12 cellular contexts compared by ENCODE assay signal in genomic region chr19:676007-676342, GRCh38. TPM values are rescaled to one million over a fixed set of nuclear protein-coding genes. Genes with fewer than 3 reads are reported as not detected.
DNase-seq lines count a peak whose midpoint lies in the region; ATAC-seq, FAIRE-seq and TF ChIP-seq lines count a peak whose summit lies in the region.
"Had no signal": no experiment of that assay in that cellular context is flagged by ENCODE, and none has a peak within 500 bp of the region (broad histone marks: within the 10 kb centered on the region; RNA-seq: fewer than 3 reads in every experiment).

No MANE protein-coding gene starts in this region.

- no peak overlapping the region for H3K27ac Mint-ChIP-seq in neural progenitor cell
- H3K27ac Mint-ChIP-seq: activated CD8-positive, alpha-beta memory T cell treated with anti-CD3 and anti-CD28 coated beads, Interleukin-2, amount 10 ng/mL, durations not matched to agents 7 days and 5 days had no signal

- no peak overlapping the region for H2AK5ac ChIP-seq in H1 (ENCODE audit: low read depth, low read length)

- no peak overlapping the region for H3K9ac ChIP-seq in H1 (replicated peaks in 1 of 4; ENCODE audit: extremely low read depth in 1 of 4, low read depth in 3 of 4, low read length in 3 of 4)
- H3K9ac ChIP-seq in neural progenitor cell: no peak overlapping the region
- H3K9ac ChIP-seq: KMS-11 had no signal

- H3K14ac ChIP-seq in H1 (ENCODE audit: insufficient read length): no peak overlapping the region

- H4K20me1 ChIP-seq in H1 (replicated peaks in 1 of 2; ENCODE audit: control insufficient read depth in 1 of 2, insufficient read depth in 2 of 2, low read length in 2 of 2) (peaks cover 0 to 7% of the 10 kb centered on the region in 2 experiments), neural progenitor cell (ENCODE audit: low read depth) (peaks cover 26% of the 10 kb centered on the region)

- H3K56ac ChIP-seq in H1 (replicated peaks; ENCODE audit: insufficient read length, low read depth, low read length): no peak overlapping the region

- H3K23me2 ChIP-seq in H1 (ENCODE audit: low read depth, low read length): peaks cover 6% of the 10 kb centered on the region; the same call in 1 of the 2 replicates

- 9 to 12% methylated on average over 14 to 32 of the region's 32 CpGs for WGBS in heart right ventricle, 2 donors
- WGBS in H1 (ENCODE audit: extremely low coverage in 1 of 2, insufficient coverage in 1 of 2, insufficient read length in 1 of 2, insufficient replicate concordance in 2 of 2, low coverage in 1 of 2, low lambda C conversion rate in 2 of 2, missing lambda C conversion rate in 1 of 2), 2 experiments: 73% methylated on average over 8 of the region's 32 CpGs; no CpG with 5 or more reads in 1 of the 2 experiments
- 5 to 7% methylated on average over 23 to 32 of the region's 32 CpGs for WGBS in aorta, 2 donors

- DNase-seq in heart right ventricle (no peak), Right ventricle myocardium inferior (ENCODE audit: missing footprints) (no peak), H1 (ENCODE audit: low read depth in 1 of 2, low spot score in 2 of 2) (no peak), neural progenitor cell (ENCODE audit: low spot score) (no peak), aorta (no peak), iPS-NIHi7 (ENCODE audit: extremely low spot score) (no peak), left lobe of liver (ENCODE audit: low spot score) (no peak), activated T-cell treated with anti-CD3 and anti-CD28 coated beads for 4 hours (no peak)
- DNase-seq: activated CD8-positive, alpha-beta memory T cell treated with anti-CD3 and anti-CD28 coated beads, Interleukin-2, amount 10 ng/mL, durations not matched to agents 7 days and 5 days had no signal

- peak overlapping the region in 9 of 10 donors; percentile 45 to 72 (median 61) for H3K4me3 ChIP-seq in heart right ventricle
- peak overlapping the region in 1 of 4 experiments; percentile 15; a peak in 1 of 8 replicates for H3K4me3 ChIP-seq in H1 (ENCODE audit: extremely low read depth in 1 of 4, insufficient read depth in 2 of 4, low read depth in 3 of 4, low read length in 4 of 4)
- no peak overlapping the region for H3K4me3 ChIP-seq in neural progenitor cell
- peak overlapping the region; percentile 70 to 73 for H3K4me3 ChIP-seq in aorta (ENCODE audit: low read length in 2 of 2)

- H3K36me3 Mint-ChIP-seq in neural progenitor cell: no peaks in the 10 kb centered on the region
- H3K36me3 Mint-ChIP-seq: activated CD8-positive, alpha-beta memory T cell treated with anti-CD3 and anti-CD28 coated beads, Interleukin-2, amount 10 ng/mL, durations not matched to agents 7 days and 5 days had no signal

- no peak for TF ChIP-seq RAD21 in H1 (IDR thresholded peaks at IDR 0.05 in 1 of 2, conservative IDR thresholded peaks at IDR 0.05 in 1 of 2; ENCODE audit: low read depth in 2 of 2, low read length in 2 of 2)

- peak overlapping the region; percentile 31 to 98 (median 90) for H3K27ac ChIP-seq in heart right ventricle
- H3K27ac ChIP-seq in H1 (ENCODE audit: low read depth, low read length): no peak overlapping the region
- H3K27ac ChIP-seq in neural progenitor cell: no peak overlapping the region
- no peak overlapping the region for H3K27ac ChIP-seq in aorta (ENCODE audit: low read depth in 1 of 2, low read length in 2 of 2)
- H3K27ac ChIP-seq: KMS-11 had no signal

- H3K79me2 ChIP-seq in H1 (ENCODE audit: control insufficient read depth in 1 of 2, insufficient read depth in 2 of 2, low read length in 2 of 2) (no peaks in the 10 kb centered on the region), neural progenitor cell (ENCODE audit: low read depth) (no peaks in the 10 kb centered on the region)

- TF ChIP-seq EP300 in H1 (IDR thresholded peaks at IDR 0.05; ENCODE audit: borderline replicate concordance in 1 of 2, low read depth in 2 of 2, low read length in 2 of 2): no peak

- no peak overlapping the region for H2BK120ac ChIP-seq in H1 (replicated peaks; ENCODE audit: low read depth, low read length)

- no peak overlapping the region for H4K91ac ChIP-seq in H1 (replicated peaks; ENCODE audit: insufficient read length, low read length)

- H3K36me3 ChIP-seq in heart right ventricle (peaks cover 0 to 5% (median 0%) of the 10 kb centered on the region in 9 donors), H1 (ENCODE audit: control insufficient read depth in 2 of 4, insufficient read depth in 4 of 4, low read length in 3 of 4) (no peaks in the 10 kb centered on the region), neural progenitor cell (no peaks in the 10 kb centered on the region), aorta (ENCODE audit: control insufficient read depth in 1 of 2, insufficient read depth in 2 of 2, low read length in 1 of 2) (no peaks in the 10 kb centered on the region)

- CTCF ChIA-PET in H1 (lab: Charles Lee; ENCODE audit: partially characterized antibody): interaction anchor here (0.6 to 1.3 kb wide), 6 partner anchors 27 to 1483 kb away, joined by 3 to 5 read pairs (median 3); no protein-coding TSS in a partner anchor

- no peak overlapping the region for H2AFZ ChIP-seq in H1 (ENCODE audit: low read length)
- no peak overlapping the region for H2AFZ ChIP-seq in neural progenitor cell (replicated peaks)

- no peak overlapping the region for H2BK15ac ChIP-seq in H1 (ENCODE audit: low read length)

- no peak overlapping the region for H2BK20ac ChIP-seq in H1 (ENCODE audit: low read length)

- H3K4me1 ChIP-seq in heart right ventricle (peaks cover 10 to 59% (median 41%) of the 10 kb centered on the region in 9 donors), H1 (replicated peaks in 1 of 4; ENCODE audit: control insufficient read depth in 3 of 4, insufficient read depth in 4 of 4, low read length in 3 of 4) (peaks cover 0 to 10% (median 1%) of the 10 kb centered on the region in 4 experiments; a peak in 4 of 7 replicates), neural progenitor cell (peaks cover 7% of the 10 kb centered on the region), aorta (ENCODE audit: control insufficient read depth in 1 of 2, insufficient read depth in 2 of 2, low read length in 2 of 2) (no peaks in the 10 kb centered on the region)

- no peak for TF ChIP-seq POLR2A in H1 (IDR thresholded peaks at IDR 0.05; ENCODE audit: control extremely low read depth in 1 of 2, low read depth in 2 of 2, low read length in 2 of 2)

- no peak overlapping the region for H4K8ac ChIP-seq in H1 (ENCODE audit: extremely low read depth, insufficient read depth, low read length)

- H3K9me3 Mint-ChIP-seq in neural progenitor cell: no peaks in the 10 kb centered on the region

- no peak overlapping the region for H2BK12ac ChIP-seq in H1 (ENCODE audit: low read depth, low read length)

- H3K4me2 ChIP-seq in H1 (ENCODE audit: insufficient read depth in 1 of 2, low read depth in 2 of 2, low read length in 2 of 2): peak overlapping the region; percentile 24 to 42; a peak in 2 of 4 replicates
- H3K4me2 ChIP-seq in neural progenitor cell: no peak overlapping the region
- H3K4me2 ChIP-seq: KMS-11 had no signal

- intact Hi-C loops in heart right ventricle (cut with DNase I): no loop called here
- intact Hi-C loops in Right ventricle myocardium inferior (cut with DNase I): loop anchor here (5.0 kb wide), 1 partner anchor 36 kb away; no protein-coding TSS in a partner anchor
- intact Hi-C loops in aorta (cut with DNase I): loop anchor here in 1 of 2 donors (5.0 kb wide), 1 partner anchor 121 kb away; the partner anchor contains the start of gene PTBP1

- POLR2A ChIA-PET in H1 (lab: Charles Lee; ENCODE audit: partially characterized antibody): interaction anchor here (0.8 to 1.5 kb wide), 5 partner anchors 13 to 92 kb away, joined by 3 to 10 read pairs (median 3); partner anchors contain the start of genes PALM and RNF126

- H3K27me3 Mint-ChIP-seq in neural progenitor cell (ENCODE audit: insufficient read depth, low read depth): peaks cover 12% of the 10 kb centered on the region

- no peak for TF ChIP-seq CTCF in heart right ventricle (IDR thresholded peaks at IDR 0.05)
- no peak for TF ChIP-seq CTCF in H1 (IDR thresholded peaks at IDR 0.05; ENCODE audit: control extremely low read depth in 1 of 3, insufficient read depth in 1 of 3, low read depth in 1 of 3, low read length in 3 of 3)
- TF ChIP-seq CTCF in neural progenitor cell (IDR thresholded peaks at IDR 0.05): no peak

- H3K9me3 ChIP-seq in heart right ventricle (no peaks in the 10 kb centered on the region), H1 (ENCODE audit: insufficient read depth in 2 of 2, low read depth in 1 of 2, low read length in 1 of 2) (no peaks in the 10 kb centered on the region), neural progenitor cell (ENCODE audit: low read depth) (no peaks in the 10 kb centered on the region), aorta (ENCODE audit: control insufficient read depth, low read length) (no peaks in the 10 kb centered on the region)

- H3K4me3 Mint-ChIP-seq in neural progenitor cell: peak overlapping the region; percentile 43
- H3K4me3 Mint-ChIP-seq: activated CD8-positive, alpha-beta memory T cell treated with anti-CD3 and anti-CD28 coated beads, Interleukin-2, amount 10 ng/mL, durations not matched to agents 7 days and 5 days had no signal

- H2BK5ac ChIP-seq in H1 (ENCODE audit: low read depth, low read length): no peak overlapping the region

- H3K27me3 ChIP-seq in heart right ventricle: peaks cover 0 to 28% (median 0%) of the 10 kb centered on the region in 7 donors
- H3K27me3 ChIP-seq in H1 (replicated peaks in 1 of 4; ENCODE audit: control insufficient read depth in 3 of 4, extremely low read depth in 1 of 4, insufficient read depth in 3 of 4, low read length in 3 of 4): peaks cover 0 to 22% (median 10%) of the 10 kb centered on the region in 4 experiments; a peak in 5 of 7 replicates
- peaks cover 46% of the 10 kb centered on the region for H3K27me3 ChIP-seq in neural progenitor cell
- no peaks in the 10 kb centered on the region for H3K27me3 ChIP-seq in aorta (ENCODE audit: control insufficient read depth in 1 of 2, insufficient read depth in 2 of 2, low read length in 1 of 2)

- 0 out of 2 replicates have a peak, but pooled peaks cover 3% of the 10 kb centered on the region for H3K79me1 ChIP-seq in H1 (ENCODE audit: low read depth, low read length)

- no peak overlapping the region for H3K4ac ChIP-seq in H1 (replicated peaks; ENCODE audit: insufficient read length, low read depth, low read length)

- ATAC-seq in heart right ventricle (no peak), Right ventricle myocardium inferior (no peak), aorta (ENCODE audit: low FRiP score) (no peak), left lobe of liver (no peak)
- ATAC-seq: activated CD8-positive, alpha-beta memory T cell treated with anti-CD3 and anti-CD28 coated beads, Interleukin-2, amount 10 ng/mL, durations not matched to agents 7 days and 5 days had no signal

- H3F3A ChIP-seq in neural progenitor cell (ENCODE audit: low read depth): peaks cover 22% of the 10 kb centered on the region

- H3K23ac ChIP-seq in H1 (ENCODE audit: insufficient read length): no peak overlapping the region

- no peak overlapping the region for H3K18ac ChIP-seq in H1 (ENCODE audit: extremely low read depth, low read length)

- no peak overlapping the region for H4K5ac ChIP-seq in H1 (ENCODE audit: insufficient read length, low read depth, low read length)

- peaks cover 9% of the 10 kb centered on the region for H3K4me1 Mint-ChIP-seq in neural progenitor cell
- H3K4me1 Mint-ChIP-seq: activated CD8-positive, alpha-beta memory T cell treated with anti-CD3 and anti-CD28 coated beads, Interleukin-2, amount 10 ng/mL, durations not matched to agents 7 days and 5 days had no signal

- no peak for FAIRE-seq in H1 (lab: Jason Lieb, UNC)

RNA-seq across cellular contexts. Expression of gene FSTL3, which starts 0.2 kb away (rescaled TPM):
- total RNA-seq in heart right ventricle: 100 to 1,000 TPM in 3 of 10 donors, 10 to 100 TPM in 7; 33.4 to 153 (median 77.3) TPM
- 100 to 1,000 TPM; 118 to 279 TPM for polyA plus RNA-seq in heart right ventricle
- total RNA-seq in Right ventricle myocardium inferior: 37.1 TPM
- total RNA-seq in H1 (2021; fragmentation: NEBNext Ultra II Directional; extraction: Animal tissue kit (Norgen Biotek cat#: 25700)): 7.5 and 8.1 TPM in 2 replicates
- polyA plus RNA-seq in H1 (2011; rRNA removed): 11.8 and 18.4 TPM in 2 replicates
- 15.2 TPM for polyA plus RNA-seq in H1 (2011; cell fraction: cytosol; rRNA removed)
- polyA plus RNA-seq in H1 (2011; cell fraction: nucleus; rRNA removed): 40.2 TPM
- 4.8 to 11.0 TPM (median 9.1 TPM) in 4 replicates for polyA plus RNA-seq in H1 (2012, experiment 1 of 2)
- 6.6 TPM for polyA plus RNA-seq in H1 (2012, experiment 2 of 2)
- polyA plus RNA-seq in H1 (2013, experiment 1 of 2): 5.0 TPM
- 4.6 TPM for polyA plus RNA-seq in H1 (2013, experiment 2 of 2)
- polyA minus RNA-seq in H1 (2011; rRNA and poly(A)+ RNA removed): 1.9 and 2.3 TPM in 2 replicates
- polyA minus RNA-seq in H1 (2011; cell fraction: cytosol; rRNA and poly(A)+ RNA removed): 7.6 TPM
- 7.0 TPM for polyA minus RNA-seq in H1 (2011; cell fraction: nucleus; rRNA and poly(A)+ RNA removed)
- total RNA-seq in neural progenitor cell (ENCODE audit: low replicate concordance): 2.4 and 21.9 TPM in 2 replicates
- 100 to 1,000 TPM; 116 to 134 TPM for total RNA-seq in aorta
- polyA plus RNA-seq in aorta: 10 to 100 TPM; 40.6 to 80.1 TPM
- total RNA-seq in left lobe of liver: 4.3 TPM

RNA-seq across cellular contexts. Expression of gene RNF126, which starts 13.0 kb away (rescaled TPM):
- total RNA-seq in heart right ventricle (10 to 100 TPM; 20.3 to 43.6 (median 22.5) TPM), Right ventricle myocardium inferior (19.7 TPM), neural progenitor cell (ENCODE audit: low replicate concordance) (9.7 and 50.9 TPM in 2 replicates), aorta (10 to 100 TPM; 26.7 to 26.9 TPM), left lobe of liver (22.2 TPM)
- polyA plus RNA-seq in heart right ventricle (10 to 100 TPM; 27.1 to 46.1 TPM), H1 (2011; rRNA removed) (21.8 and 56.5 TPM in 2 replicates), aorta (10 to 100 TPM; 18.3 to 38.5 TPM)
- total RNA-seq in H1 (2021; fragmentation: NEBNext Ultra II Directional; extraction: Animal tissue kit (Norgen Biotek cat#: 25700)): 64.7 and 68.0 TPM in 2 replicates
- polyA plus RNA-seq in H1 (2011; cell fraction: cytosol; rRNA removed): 41.8 TPM
- 90.9 TPM for polyA plus RNA-seq in H1 (2011; cell fraction: nucleus; rRNA removed)
- polyA plus RNA-seq in H1 (2012, experiment 1 of 2): 43.7 to 67.7 TPM (median 63.8 TPM) in 4 replicates
- 52.5 TPM for polyA plus RNA-seq in H1 (2012, experiment 2 of 2)
- polyA plus RNA-seq in H1 (2013, experiment 1 of 2): 85.5 TPM
- polyA plus RNA-seq in H1 (2013, experiment 2 of 2): 80.6 TPM
- polyA minus RNA-seq in H1 (2011; rRNA and poly(A)+ RNA removed): 5.7 and 7.1 TPM in 2 replicates
- polyA minus RNA-seq in H1 (2011; cell fraction: cytosol; rRNA and poly(A)+ RNA removed): 31.9 TPM
- polyA minus RNA-seq in H1 (2011; cell fraction: nucleus; rRNA and poly(A)+ RNA removed): 33.1 TPM

RNA-seq across cellular contexts. Expression of gene PRSS57, which starts 19.3 kb away (rescaled TPM):
- total RNA-seq in heart right ventricle (not detected), Right ventricle myocardium inferior (not detected), neural progenitor cell (ENCODE audit: low replicate concordance) (not detected in 2 replicates), aorta (not detected), left lobe of liver (not detected)
- polyA plus RNA-seq in heart right ventricle (under 1 TPM in 1 of 2 donors, not detected in 1; 0.06 TPM), H1 (2011; rRNA removed) (0.09 TPM in 1 of 2 replicates, not detected in the other), aorta (not detected)
- not detected in 2 replicates for total RNA-seq in H1 (2021; fragmentation: NEBNext Ultra II Directional; extraction: Animal tissue kit (Norgen Biotek cat#: 25700))
- 0.18 TPM for polyA plus RNA-seq in H1 (2011; cell fraction: cytosol; rRNA removed)
- not detected for polyA plus RNA-seq in H1 (2011; cell fraction: nucleus; rRNA removed)
- polyA plus RNA-seq in H1 (2012, experiment 1 of 2): not detected in 4 replicates
- polyA plus RNA-seq in H1 (2012, experiment 2 of 2): not detected
- 0.04 TPM for polyA plus RNA-seq in H1 (2013, experiment 1 of 2)
- 0.07 TPM for polyA plus RNA-seq in H1 (2013, experiment 2 of 2)
- polyA minus RNA-seq in H1 (2011; rRNA and poly(A)+ RNA removed): 0.22 TPM in 1 of 2 replicates, not detected in the other
- not detected for polyA minus RNA-seq in H1 (2011; cell fraction: cytosol; rRNA and poly(A)+ RNA removed)
- not detected for polyA minus RNA-seq in H1 (2011; cell fraction: nucleus; rRNA and poly(A)+ RNA removed)
- total RNA-seq: cerebellum; T-helper 1 cell treated with Interleukin-12 subunit alpha and Interleukin-12 subunit beta and Interleukin-4 antibody, amounts not matched to agents 30 ng/mL and 1 ng/mL, for 36 hours had no signal

RNA-seq across cellular contexts. Expression of gene PALM, which starts 32.8 kb away (rescaled TPM):
- total RNA-seq in heart right ventricle (10 to 100 TPM; 12.5 to 33.0 (median 17.7) TPM), Right ventricle myocardium inferior (34.0 TPM), neural progenitor cell (ENCODE audit: low replicate concordance) (13.9 and 40.7 TPM in 2 replicates), aorta (10 to 100 TPM; 27.5 to 75.1 TPM), left lobe of liver (6.6 TPM)
- polyA plus RNA-seq in heart right ventricle (10 to 100 TPM; 18.9 to 36.7 TPM), H1 (2011; rRNA removed) (5.7 and 13.0 TPM in 2 replicates), aorta (1 to 10 TPM in 1 of 2 donors, under 1 TPM in 1; 0.59 to 2.5 TPM)
- 16.5 TPM in 2 replicates for total RNA-seq in H1 (2021; fragmentation: NEBNext Ultra II Directional; extraction: Animal tissue kit (Norgen Biotek cat#: 25700))
- 6.8 TPM for polyA plus RNA-seq in H1 (2011; cell fraction: cytosol; rRNA removed)
- 10.6 TPM for polyA plus RNA-seq in H1 (2011; cell fraction: nucleus; rRNA removed)
- 10.4 to 27.0 TPM (median 21.8 TPM) in 4 replicates for polyA plus RNA-seq in H1 (2012, experiment 1 of 2)
- polyA plus RNA-seq in H1 (2012, experiment 2 of 2): 11.9 TPM
- polyA plus RNA-seq in H1 (2013, experiment 1 of 2): 12.6 TPM
- 14.1 TPM for polyA plus RNA-seq in H1 (2013, experiment 2 of 2)
- 1.7 and 1.8 TPM in 2 replicates for polyA minus RNA-seq in H1 (2011; rRNA and poly(A)+ RNA removed)
- 5.1 TPM for polyA minus RNA-seq in H1 (2011; cell fraction: cytosol; rRNA and poly(A)+ RNA removed)
- 6.4 TPM for polyA minus RNA-seq in H1 (2011; cell fraction: nucleus; rRNA and poly(A)+ RNA removed)
- total RNA-seq: activated CD8-positive, alpha-beta memory T cell treated with anti-CD3 and anti-CD28 coated beads, Interleukin-2, amount 10 ng/mL, durations not matched to agents 7 days and 5 days; T-helper 1 cell treated with Interleukin-12 subunit alpha and Interleukin-12 subunit beta and Interleukin-4 antibody, amounts not matched to agents 30 ng/mL and 1 ng/mL, for 36 hours had no signal

RNA-seq across cellular contexts. Expression of gene FGF22, which starts 36.3 kb away (rescaled TPM):
- total RNA-seq in heart right ventricle (under 1 TPM in 5 of 10 donors, not detected in 5; 0.20 to 0.36 (median 0.30) TPM), Right ventricle myocardium inferior (not detected), neural progenitor cell (ENCODE audit: low replicate concordance) (0.37 TPM in 1 of 2 replicates, not detected in the other), aorta (under 1 TPM; 0.36 to 0.45 TPM), left lobe of liver (0.30 TPM)
- polyA plus RNA-seq in heart right ventricle (under 1 TPM; 0.16 to 0.44 TPM), H1 (2011; rRNA removed) (0.44 and 0.99 TPM in 2 replicates), aorta (1 to 10 TPM in 1 of 2 donors, under 1 TPM in 1; 0.63 to 4.8 TPM)
- 1.7 and 1.9 TPM in 2 replicates for total RNA-seq in H1 (2021; fragmentation: NEBNext Ultra II Directional; extraction: Animal tissue kit (Norgen Biotek cat#: 25700))
- polyA plus RNA-seq in H1 (2011; cell fraction: cytosol; rRNA removed): 1.3 TPM
- 4.9 TPM for polyA plus RNA-seq in H1 (2011; cell fraction: nucleus; rRNA removed)
- polyA plus RNA-seq in H1 (2012, experiment 1 of 2): 1.9 to 3.1 TPM (median 2.3 TPM) in 4 replicates
- polyA plus RNA-seq in H1 (2012, experiment 2 of 2): 0.64 TPM
- 0.85 TPM for polyA plus RNA-seq in H1 (2013, experiment 1 of 2)
- 0.81 TPM for polyA plus RNA-seq in H1 (2013, experiment 2 of 2)
- polyA minus RNA-seq in H1 (2011; rRNA and poly(A)+ RNA removed): 0.22 TPM in 1 of 2 replicates, not detected in the other
- polyA minus RNA-seq in H1 (2011; cell fraction: cytosol; rRNA and poly(A)+ RNA removed): 0.73 TPM
- 0.90 TPM for polyA minus RNA-seq in H1 (2011; cell fraction: nucleus; rRNA and poly(A)+ RNA removed)
- total RNA-seq: activated CD8-positive, alpha-beta memory T cell treated with anti-CD3 and anti-CD28 coated beads, Interleukin-2, amount 10 ng/mL, durations not matched to agents 7 days and 5 days; cerebellum; T-helper 1 cell treated with Interleukin-12 subunit alpha and Interleukin-12 subunit beta and Interleukin-4 antibody, amounts not matched to agents 30 ng/mL and 1 ng/mL, for 36 hours had no signal

Comparison
In these comparisons a context has a peak if more than half of its experiments do, and no peak if none do; other contexts are left out.
1. H3K27ac ChIP-seq: peak in heart right ventricle (10 of 10); none in H1 (single experiment), neural progenitor cell (single experiment) and aorta (0 of 2).